Comparison of ENCODE assay signal across 27 cellular contexts in the genomic region with DNA sequence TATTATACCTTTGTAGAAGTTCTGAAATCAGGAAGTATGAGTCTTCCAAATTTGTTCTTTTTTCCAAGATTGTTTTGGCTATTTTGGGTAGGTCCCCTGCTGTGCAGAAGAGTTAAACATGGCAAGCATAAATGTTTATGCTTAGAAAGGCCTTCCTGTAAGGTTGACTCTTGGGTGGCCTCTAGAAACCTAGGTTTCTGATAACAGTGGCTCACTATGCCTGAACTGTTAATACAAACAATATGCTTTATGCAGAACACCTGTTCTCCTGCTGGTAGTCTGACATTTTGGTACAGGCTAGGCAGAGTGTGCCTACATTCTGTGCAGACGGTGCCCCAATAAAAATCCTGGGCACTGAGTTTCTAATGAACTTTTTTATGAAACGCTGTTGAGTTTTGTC.
"Had no signal": no experiment of that assay in that cellular context is flagged by ENCODE, and none has a peak within 500 bp of the region (broad histone marks: within the 10 kb centered on the region; RNA-seq: fewer than 3 reads in every experiment).

No MANE protein-coding gene starts in this region.

- DNase-seq: activated CD4-positive, alpha-beta memory T cell treated with anti-CD3 and anti-CD28 coated beads for 36 hours; activated CD4-positive, alpha-beta T cell treated with anti-CD3 and anti-CD28 coated beads for 36 hours; activated CD4-positive, alpha-beta T cell treated with anti-CD3 and anti-CD28 coated beads, Interleukin-2, amount 10 ng/mL, durations not matched to agents 24 days and 14 days; activated CD4-positive, CD25-positive, alpha-beta regulatory T cell; activated CD4-positive, CD25-positive, alpha-beta regulatory T cell treated with anti-CD3 and anti-CD28 coated beads, Interleukin-2, amount 50 U/mL, for 72 hours; activated CD8-positive, alpha-beta memory T cell treated with anti-CD3 and anti-CD28 coated beads, Interleukin-2, amount 10 ng/mL, durations not matched to agents 7 days and 5 days; activated CD8-positive, alpha-beta memory T cell treated with anti-CD3 and anti-CD28 coated beads, Interleukin-2, amount 50 U/mL, for 48 hours; activated CD8-positive, alpha-beta T cell treated with anti-CD3 and anti-CD28 coated beads, Interleukin-2, amount 10 ng/mL, durations not matched to agents 7 days and 5 days; activated gamma-delta T cell treated with Interleukin-2 at 50 U/mL for 16 hours; activated naive CD4-positive, alpha-beta T cell treated with anti-CD3 and anti-CD28 coated beads, Interleukin-2, amount 50 U/mL, for 16 hours; activated naive CD4-positive, alpha-beta T cell treated with Interleukin-2 at 50 U/mL for 16 hours; activated T-cell treated with anti-CD3 and anti-CD28 coated beads for 4 hours; activated T-cell treated with anti-CD3 and anti-CD28 coated beads, Interleukin-2, amount 50 U/mL, for 24 hours; activated T-cell treated with anti-CD3 and anti-CD28 coated beads, Interleukin-2, amount 50 U/mL, for 72 hours; amniotic stem cell; anterior cingulate cortex; brain microvascular endothelial cell; effector CD4-positive, alpha-beta T cell; effector memory CD8-positive, alpha-beta T cell; erythroblast; foreskin keratinocyte; heart right ventricle; T-cell; T1000 had no signal

- H3K27ac ChIP-seq: brain microvascular endothelial cell, coronary artery, esophagus muscularis mucosa, foreskin keratinocyte, gastroesophageal sphincter, heart right ventricle had no signal

- H3K4me3 ChIP-seq: coronary artery, esophagus muscularis mucosa, gastroesophageal sphincter, heart right ventricle had no signal

- ATAC-seq: activated CD4-positive, alpha-beta T cell treated with anti-CD3 and anti-CD28 coated beads for 36 hours; activated CD8-positive, alpha-beta memory T cell treated with anti-CD3 and anti-CD28 coated beads, Interleukin-2, amount 10 ng/mL, durations not matched to agents 7 days and 5 days; activated CD8-positive, alpha-beta T cell treated with anti-CD3 and anti-CD28 coated beads, Interleukin-2, amount 10 ng/mL, durations not matched to agents 7 days and 5 days; activated T-cell treated with anti-CD3 and anti-CD28 coated beads, Interleukin-2, amount 50 U/mL, for 72 hours; effector memory CD8-positive, alpha-beta T cell; foreskin keratinocyte; gastroesophageal sphincter; heart right ventricle; T-cell had no signal

- H3K27me3 ChIP-seq: brain microvascular endothelial cell, esophagus muscularis mucosa, foreskin keratinocyte, gastroesophageal sphincter, heart right ventricle had no signal

- H3K4me1 ChIP-seq: foreskin keratinocyte had no signal

- H3K9me3 ChIP-seq: esophagus muscularis mucosa, gastroesophageal sphincter had no signal

- H3K36me3 ChIP-seq: brain microvascular endothelial cell had no signal
